ENCODE assay signal across 2 cellular contexts in the genomic region with DNA sequence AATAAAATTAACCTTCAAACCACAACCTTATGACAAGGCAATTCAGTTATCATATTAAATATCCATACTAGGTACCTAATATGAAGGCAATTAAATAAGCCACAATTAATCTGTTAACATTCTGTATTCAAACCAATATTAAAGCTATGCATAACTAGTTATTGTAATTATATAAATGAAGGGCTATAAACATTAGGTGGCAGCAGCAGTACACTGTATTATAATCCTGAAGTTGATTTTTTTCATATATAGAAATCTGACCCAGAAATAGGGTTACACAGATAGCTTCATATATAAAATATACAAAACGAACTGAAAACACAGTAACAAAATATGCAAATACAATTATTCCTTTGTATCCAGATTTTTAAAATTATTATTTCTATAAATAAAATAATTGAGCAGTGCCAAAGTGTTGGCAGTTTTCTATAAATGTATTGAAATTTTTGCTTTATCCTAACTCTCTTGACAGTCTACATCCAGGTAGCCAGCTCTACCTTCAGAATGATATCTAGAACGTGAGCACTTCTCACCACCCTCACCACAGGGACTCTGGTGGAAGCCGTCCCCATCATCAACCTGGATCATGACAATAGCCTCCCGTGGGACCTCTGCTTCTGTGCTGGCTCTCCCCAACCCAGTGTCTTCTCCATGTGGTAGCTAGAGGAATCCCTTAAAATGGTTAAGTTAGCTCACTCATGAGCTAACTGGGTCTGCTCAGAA.
TF ChIP-seq lines count a peak whose summit lies in the region.

No MANE protein-coding gene starts in this region.

TF ChIP-seq in SK-N-SH, 30 proteins besides CTCF, POLR2A, EP300 and RAD21 (continued from another document):
- TF ChIP-seq, protein P1, sequence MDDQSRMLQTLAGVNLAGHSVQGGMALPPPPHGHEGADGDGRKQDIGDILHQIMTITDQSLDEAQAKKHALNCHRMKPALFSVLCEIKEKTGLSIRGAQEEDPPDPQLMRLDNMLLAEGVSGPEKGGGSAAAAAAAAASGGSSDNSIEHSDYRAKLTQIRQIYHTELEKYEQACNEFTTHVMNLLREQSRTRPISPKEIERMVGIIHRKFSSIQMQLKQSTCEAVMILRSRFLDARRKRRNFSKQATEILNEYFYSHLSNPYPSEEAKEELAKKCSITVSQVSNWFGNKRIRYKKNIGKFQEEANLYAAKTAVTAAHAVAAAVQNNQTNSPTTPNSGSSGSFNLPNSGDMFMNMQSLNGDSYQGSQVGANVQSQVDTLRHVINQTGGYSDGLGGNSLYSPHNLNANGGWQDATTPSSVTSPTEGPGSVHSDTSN (IDR thresholded peaks at IDR 0.05), result no peak
- TF ChIP-seq, protein P2, sequence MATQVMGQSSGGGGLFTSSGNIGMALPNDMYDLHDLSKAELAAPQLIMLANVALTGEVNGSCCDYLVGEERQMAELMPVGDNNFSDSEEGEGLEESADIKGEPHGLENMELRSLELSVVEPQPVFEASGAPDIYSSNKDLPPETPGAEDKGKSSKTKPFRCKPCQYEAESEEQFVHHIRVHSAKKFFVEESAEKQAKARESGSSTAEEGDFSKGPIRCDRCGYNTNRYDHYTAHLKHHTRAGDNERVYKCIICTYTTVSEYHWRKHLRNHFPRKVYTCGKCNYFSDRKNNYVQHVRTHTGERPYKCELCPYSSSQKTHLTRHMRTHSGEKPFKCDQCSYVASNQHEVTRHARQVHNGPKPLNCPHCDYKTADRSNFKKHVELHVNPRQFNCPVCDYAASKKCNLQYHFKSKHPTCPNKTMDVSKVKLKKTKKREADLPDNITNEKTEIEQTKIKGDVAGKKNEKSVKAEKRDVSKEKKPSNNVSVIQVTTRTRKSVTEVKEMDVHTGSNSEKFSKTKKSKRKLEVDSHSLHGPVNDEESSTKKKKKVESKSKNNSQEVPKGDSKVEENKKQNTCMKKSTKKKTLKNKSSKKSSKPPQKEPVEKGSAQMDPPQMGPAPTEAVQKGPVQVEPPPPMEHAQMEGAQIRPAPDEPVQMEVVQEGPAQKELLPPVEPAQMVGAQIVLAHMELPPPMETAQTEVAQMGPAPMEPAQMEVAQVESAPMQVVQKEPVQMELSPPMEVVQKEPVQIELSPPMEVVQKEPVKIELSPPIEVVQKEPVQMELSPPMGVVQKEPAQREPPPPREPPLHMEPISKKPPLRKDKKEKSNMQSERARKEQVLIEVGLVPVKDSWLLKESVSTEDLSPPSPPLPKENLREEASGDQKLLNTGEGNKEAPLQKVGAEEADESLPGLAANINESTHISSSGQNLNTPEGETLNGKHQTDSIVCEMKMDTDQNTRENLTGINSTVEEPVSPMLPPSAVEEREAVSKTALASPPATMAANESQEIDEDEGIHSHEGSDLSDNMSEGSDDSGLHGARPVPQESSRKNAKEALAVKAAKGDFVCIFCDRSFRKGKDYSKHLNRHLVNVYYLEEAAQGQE (IDR thresholded peaks at IDR 0.05; ENCODE audit: low read depth, low read length), result no peak
- TF ChIP-seq ELF1 (IDR thresholded peaks at IDR 0.05), result no peak
- TF ChIP-seq TEAD4 (IDR thresholded peaks at IDR 0.05; ENCODE audit: borderline replicate concordance, insufficient read depth), result no peak
- TF ChIP-seq GABPA (IDR thresholded peaks at IDR 0.05; ENCODE audit: low read depth), result no peak
- TF ChIP-seq JUND (IDR thresholded peaks at IDR 0.05), result no peak
- TF ChIP-seq SIN3A (IDR thresholded peaks at IDR 0.05; ENCODE audit: borderline replicate concordance, low read depth, low read length), result no peak
- TF ChIP-seq, protein P3, sequence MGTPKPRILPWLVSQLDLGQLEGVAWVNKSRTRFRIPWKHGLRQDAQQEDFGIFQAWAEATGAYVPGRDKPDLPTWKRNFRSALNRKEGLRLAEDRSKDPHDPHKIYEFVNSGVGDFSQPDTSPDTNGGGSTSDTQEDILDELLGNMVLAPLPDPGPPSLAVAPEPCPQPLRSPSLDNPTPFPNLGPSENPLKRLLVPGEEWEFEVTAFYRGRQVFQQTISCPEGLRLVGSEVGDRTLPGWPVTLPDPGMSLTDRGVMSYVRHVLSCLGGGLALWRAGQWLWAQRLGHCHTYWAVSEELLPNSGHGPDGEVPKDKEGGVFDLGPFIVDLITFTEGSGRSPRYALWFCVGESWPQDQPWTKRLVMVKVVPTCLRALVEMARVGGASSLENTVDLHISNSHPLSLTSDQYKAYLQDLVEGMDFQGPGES (IDR thresholded peaks at IDR 0.05; ENCODE audit: low read depth, low read length), result no peak
- TF ChIP-seq SMC3 (IDR thresholded peaks at IDR 0.05; ENCODE audit: low read depth, low read length), result no peak
- TF ChIP-seq, protein P4, sequence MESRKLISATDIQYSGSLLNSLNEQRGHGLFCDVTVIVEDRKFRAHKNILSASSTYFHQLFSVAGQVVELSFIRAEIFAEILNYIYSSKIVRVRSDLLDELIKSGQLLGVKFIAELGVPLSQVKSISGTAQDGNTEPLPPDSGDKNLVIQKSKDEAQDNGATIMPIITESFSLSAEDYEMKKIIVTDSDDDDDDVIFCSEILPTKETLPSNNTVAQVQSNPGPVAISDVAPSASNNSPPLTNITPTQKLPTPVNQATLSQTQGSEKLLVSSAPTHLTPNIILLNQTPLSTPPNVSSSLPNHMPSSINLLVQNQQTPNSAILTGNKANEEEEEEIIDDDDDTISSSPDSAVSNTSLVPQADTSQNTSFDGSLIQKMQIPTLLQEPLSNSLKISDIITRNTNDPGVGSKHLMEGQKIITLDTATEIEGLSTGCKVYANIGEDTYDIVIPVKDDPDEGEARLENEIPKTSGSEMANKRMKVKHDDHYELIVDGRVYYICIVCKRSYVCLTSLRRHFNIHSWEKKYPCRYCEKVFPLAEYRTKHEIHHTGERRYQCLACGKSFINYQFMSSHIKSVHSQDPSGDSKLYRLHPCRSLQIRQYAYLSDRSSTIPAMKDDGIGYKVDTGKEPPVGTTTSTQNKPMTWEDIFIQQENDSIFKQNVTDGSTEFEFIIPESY (IDR thresholded peaks at IDR 0.05; ENCODE audit: borderline replicate concordance, low read depth), result no peak
- TF ChIP-seq MEF2A (IDR thresholded peaks at IDR 0.05; ENCODE audit: borderline replicate concordance, low read depth), result no peak
- no peak for TF ChIP-seq RFX5 (IDR thresholded peaks at IDR 0.05; ENCODE audit: low read length)
TF ChIP-seq in SK-N-SH: peak in this region for 0.

TF ChIP-seq in SK-N-SH treated with all-trans-retinoic acid at 6 μM for 48 hours, 23 proteins besides CTCF, POLR2A, EP300 and RAD21 (continued from another document):
- TF ChIP-seq, protein P5, sequence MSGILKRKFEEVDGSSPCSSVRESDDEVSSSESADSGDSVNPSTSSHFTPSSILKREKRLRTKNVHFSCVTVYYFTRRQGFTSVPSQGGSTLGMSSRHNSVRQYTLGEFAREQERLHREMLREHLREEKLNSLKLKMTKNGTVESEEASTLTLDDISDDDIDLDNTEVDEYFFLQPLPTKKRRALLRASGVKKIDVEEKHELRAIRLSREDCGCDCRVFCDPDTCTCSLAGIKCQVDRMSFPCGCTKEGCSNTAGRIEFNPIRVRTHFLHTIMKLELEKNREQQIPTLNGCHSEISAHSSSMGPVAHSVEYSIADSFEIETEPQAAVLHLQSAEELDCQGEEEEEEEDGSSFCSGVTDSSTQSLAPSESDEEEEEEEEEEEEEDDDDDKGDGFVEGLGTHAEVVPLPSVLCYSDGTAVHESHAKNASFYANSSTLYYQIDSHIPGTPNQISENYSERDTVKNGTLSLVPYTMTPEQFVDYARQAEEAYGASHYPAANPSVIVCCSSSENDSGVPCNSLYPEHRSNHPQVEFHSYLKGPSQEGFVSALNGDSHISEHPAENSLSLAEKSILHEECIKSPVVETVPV (CRISPR knock-in tag; IDR thresholded peaks at IDR 0.05), result no peak
